ENCODE assay signal across 2 cellular contexts in genomic region chr6:32940656-32941411, GRCh38.
TF ChIP-seq lines count a peak whose summit lies in the region.

HLA-DMB (minus strand) TSS chr6:32941028; CDS start chr6:32940807, 221 bp downstream.

TF ChIP-seq in GM12891, 5 proteins besides CTCF, POLR2A, EP300 and RAD21 (continued from another document):
- peak; percentile 69 for TF ChIP-seq TAF1 (IDR thresholded peaks at IDR 0.05; ENCODE audit: low read depth, low read length)

TF ChIP-seq in HepG2, 621 proteins besides CTCF, POLR2A, EP300 and RAD21 (continued from another document):
- TF ChIP-seq NFYC (CRISPR knock-in tag; IDR thresholded peaks at IDR 0.05) (peak; percentile 54; the same call in 1 of the 2 replicates), HOXA3 (CRISPR knock-in tag; IDR thresholded peaks at IDR 0.05) (no peak), NFYB (CRISPR knock-in tag; IDR thresholded peaks at IDR 0.05) (peak; percentile 57), ELF4 (CRISPR knock-in tag; IDR thresholded peaks at IDR 0.05; ENCODE audit: borderline replicate concordance) (no peak), ATF1 (CRISPR knock-in tag; IDR thresholded peaks at IDR 0.05) (peak; percentile 90), PAF1 (CRISPR knock-in tag; IDR thresholded peaks at IDR 0.05) (no peak), ZBTB42 (CRISPR knock-in tag; IDR thresholded peaks at IDR 0.05) (no peak), ZC3H4 (CRISPR knock-in tag; IDR thresholded peaks at IDR 0.05; ENCODE audit: borderline replicate concordance) (no peak), CREB3 (CRISPR knock-in tag; IDR thresholded peaks at IDR 0.05) (no peak), CREM (IDR thresholded peaks at IDR 0.05) (peak; percentile 84), CREM (CRISPR knock-in tag; IDR thresholded peaks at IDR 0.05) (no peak), ZNF530 (CRISPR knock-in tag; IDR thresholded peaks at IDR 0.05; ENCODE audit: low read depth) (no peak), RERE (CRISPR knock-in tag; IDR thresholded peaks at IDR 0.05; ENCODE audit: low read depth) (no peak), BRF2 (CRISPR knock-in tag; IDR thresholded peaks at IDR 0.05) (no peak), RFXANK (CRISPR knock-in tag; IDR thresholded peaks at IDR 0.05) (peak; percentile 99), LCORL (IDR thresholded peaks at IDR 0.05) (no peak), LCORL (CRISPR knock-in tag; IDR thresholded peaks at IDR 0.05) (no peak), TMF1 (CRISPR knock-in tag; IDR thresholded peaks at IDR 0.05; ENCODE audit: low read depth) (no peak), ZNF841 (CRISPR knock-in tag; IDR thresholded peaks at IDR 0.05; ENCODE audit: borderline replicate concordance) (no peak), ATF4 (CRISPR knock-in tag; IDR thresholded peaks at IDR 0.05) (no peak), HNF1A (IDR thresholded peaks at IDR 0.05; ENCODE audit: low read depth) (no peak), HNF1A (CRISPR knock-in tag; IDR thresholded peaks at IDR 0.05; ENCODE audit: borderline replicate concordance) (no peak), ZNF616 (CRISPR knock-in tag; IDR thresholded peaks at IDR 0.05; ENCODE audit: low read depth) (no peak), TBP (CRISPR knock-in tag; IDR thresholded peaks at IDR 0.05) (no peak), BHLHE40 (IDR thresholded peaks at IDR 0.05; ENCODE audit: low read length) (0 out of 2 replicates have a peak, but pooled peaks have one; percentile 52), ZNF549 (CRISPR knock-in tag; IDR thresholded peaks at IDR 0.05) (no peak), ZNF430 (CRISPR knock-in tag; IDR thresholded peaks at IDR 0.05) (no peak), CREB1 (IDR thresholded peaks at IDR 0.05) (peak; percentile 86), CREB1 (CRISPR knock-in tag; IDR thresholded peaks at IDR 0.05) (peak; percentile 96), RFXAP (CRISPR knock-in tag; IDR thresholded peaks at IDR 0.05; ENCODE audit: borderline replicate concordance) (peak; percentile 100), IKZF4 (CRISPR knock-in tag; IDR thresholded peaks at IDR 0.05; ENCODE audit: borderline replicate concordance, low read depth, not compliant biosample characterization) (no peak), ZNF615 (CRISPR knock-in tag; IDR thresholded peaks at IDR 0.05; ENCODE audit: borderline replicate concordance) (no peak), SMAD3 (CRISPR knock-in tag; IDR thresholded peaks at IDR 0.05) (no peak), NR1H2 (CRISPR knock-in tag; IDR thresholded peaks at IDR 0.05; ENCODE audit: borderline replicate concordance, low read depth) (no peak)
- TF ChIP-seq, protein P1, sequence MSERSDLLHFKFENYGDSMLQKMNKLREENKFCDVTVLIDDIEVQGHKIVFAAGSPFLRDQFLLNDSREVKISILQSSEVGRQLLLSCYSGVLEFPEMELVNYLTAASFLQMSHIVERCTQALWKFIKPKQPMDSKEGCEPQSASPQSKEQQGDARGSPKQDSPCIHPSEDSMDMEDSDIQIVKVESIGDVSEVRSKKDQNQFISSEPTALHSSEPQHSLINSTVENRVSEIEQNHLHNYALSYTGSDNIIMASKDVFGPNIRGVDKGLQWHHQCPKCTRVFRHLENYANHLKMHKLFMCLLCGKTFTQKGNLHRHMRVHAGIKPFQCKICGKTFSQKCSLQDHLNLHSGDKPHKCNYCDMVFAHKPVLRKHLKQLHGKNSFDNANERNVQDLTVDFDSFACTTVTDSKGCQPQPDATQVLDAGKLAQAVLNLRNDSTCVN (CRISPR knock-in tag; IDR thresholded peaks at IDR 0.05; ENCODE audit: borderline replicate concordance) = no peak
- TF ChIP-seq, protein P2, sequence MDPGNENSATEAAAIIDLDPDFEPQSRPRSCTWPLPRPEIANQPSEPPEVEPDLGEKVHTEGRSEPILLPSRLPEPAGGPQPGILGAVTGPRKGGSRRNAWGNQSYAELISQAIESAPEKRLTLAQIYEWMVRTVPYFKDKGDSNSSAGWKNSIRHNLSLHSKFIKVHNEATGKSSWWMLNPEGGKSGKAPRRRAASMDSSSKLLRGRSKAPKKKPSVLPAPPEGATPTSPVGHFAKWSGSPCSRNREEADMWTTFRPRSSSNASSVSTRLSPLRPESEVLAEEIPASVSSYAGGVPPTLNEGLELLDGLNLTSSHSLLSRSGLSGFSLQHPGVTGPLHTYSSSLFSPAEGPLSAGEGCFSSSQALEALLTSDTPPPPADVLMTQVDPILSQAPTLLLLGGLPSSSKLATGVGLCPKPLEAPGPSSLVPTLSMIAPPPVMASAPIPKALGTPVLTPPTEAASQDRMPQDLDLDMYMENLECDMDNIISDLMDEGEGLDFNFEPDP (CRISPR knock-in tag; conservative IDR thresholded peaks at IDR 0.05) = 0 out of 2 replicates have a peak, but pooled peaks have one; percentile 32
- TF ChIP-seq, protein P3, sequence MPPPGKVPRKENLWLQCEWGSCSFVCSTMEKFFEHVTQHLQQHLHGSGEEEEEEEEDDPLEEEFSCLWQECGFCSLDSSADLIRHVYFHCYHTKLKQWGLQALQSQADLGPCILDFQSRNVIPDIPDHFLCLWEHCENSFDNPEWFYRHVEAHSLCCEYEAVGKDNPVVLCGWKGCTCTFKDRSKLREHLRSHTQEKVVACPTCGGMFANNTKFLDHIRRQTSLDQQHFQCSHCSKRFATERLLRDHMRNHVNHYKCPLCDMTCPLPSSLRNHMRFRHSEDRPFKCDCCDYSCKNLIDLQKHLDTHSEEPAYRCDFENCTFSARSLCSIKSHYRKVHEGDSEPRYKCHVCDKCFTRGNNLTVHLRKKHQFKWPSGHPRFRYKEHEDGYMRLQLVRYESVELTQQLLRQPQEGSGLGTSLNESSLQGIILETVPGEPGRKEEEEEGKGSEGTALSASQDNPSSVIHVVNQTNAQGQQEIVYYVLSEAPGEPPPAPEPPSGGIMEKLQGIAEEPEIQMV (CRISPR knock-in tag; IDR thresholded peaks at IDR 0.05; ENCODE audit: low read depth) = no peak
TF ChIP-seq in HepG2: peak in this region for 10.
